In the genomic region with DNA sequence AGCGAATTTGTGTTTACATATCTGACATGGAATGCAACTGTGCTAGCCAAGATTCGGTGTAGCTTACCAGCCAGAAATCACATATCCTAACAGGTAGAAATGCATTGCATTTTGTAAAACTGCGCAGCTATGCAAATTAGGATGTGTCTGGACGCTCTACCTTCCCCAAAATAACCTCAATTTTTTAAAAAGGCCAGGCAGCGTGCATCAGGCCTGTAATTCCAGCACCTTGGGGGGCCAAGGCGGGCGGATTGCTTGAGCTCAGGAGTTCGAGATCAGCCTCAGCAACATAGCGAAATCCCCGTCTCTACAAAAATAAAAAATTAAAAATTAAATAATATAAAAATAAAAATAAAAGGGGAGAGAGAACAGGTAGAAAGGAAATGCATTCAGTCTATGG, we compare ENCODE assay signal across 8 cellular contexts.
DNase-seq lines count a peak whose midpoint lies in the region; TF ChIP-seq lines count a peak whose summit lies in the region.

No MANE protein-coding gene starts in this region.

- H3K4me1 ChIP-seq in GM23248 (ENCODE audit: insufficient read depth) (peaks cover 4% of the 10 kb centered on the region; the same call in 1 of the 2 replicates), skeletal muscle satellite cell (ENCODE audit: control insufficient read depth, insufficient read depth, low read length) (peaks cover 10% of the 10 kb centered on the region)

- H3K4me3 ChIP-seq in GM23248 (peak overlapping the region; percentile 99), WI38 (ENCODE audit: low read depth, low read length) (peak overlapping the region; percentile 77), skeletal muscle satellite cell (ENCODE audit: low read length) (peak overlapping the region; percentile 91)

- peaks cover 4% of the 10 kb centered on the region for H3K9me3 Mint-ChIP-seq in glutamatergic neuron (ENCODE audit: unreplicated experiment)

- H3K36me3 Mint-ChIP-seq in glutamatergic neuron (ENCODE audit: unreplicated experiment): no peaks in the 10 kb centered on the region

- WGBS in GM23248 (ENCODE audit: low coverage in 1 of 2, low lambda C conversion rate in 2 of 2, missing lambda C conversion rate in 2 of 2), 2 experiments: 28 to 34% methylated on average over 10 of the region's 10 CpGs

- peak overlapping the region; percentile 96 for H3K9ac ChIP-seq in GM23248
- peak overlapping the region; percentile 95 for H3K9ac ChIP-seq in skeletal muscle satellite cell (ENCODE audit: low read depth, low read length)

- peak overlapping the region; percentile 87 for H2AFZ ChIP-seq in GM23248

- DNase-seq in GM23248 (peak; percentile 30), glutamatergic neuron (no peak), NCI-H2029 (lab: John Stamatoyannopoulos, UW) (no peak), superior temporal gyrus (ENCODE audit: extremely low spot score) (no peak), NOMO-1 treated with DMSO at 0.1 percent for 48 hours (lab: John Stamatoyannopoulos, UW; ENCODE audit: unreplicated experiment) (no peak)
- DNase-seq in stimulated activated naive CD4-positive, alpha-beta T cell (lab: John Stamatoyannopoulos, UW): no peak

- no peaks in the 10 kb centered on the region for H3K9me3 ChIP-seq in GM23248 (ENCODE audit: low read depth)
- no peaks in the 10 kb centered on the region for H3K9me3 ChIP-seq in skeletal muscle satellite cell (replicated peaks; ENCODE audit: low read length)

- H3K27me3 ChIP-seq in GM23248 (replicated peaks; ENCODE audit: insufficient read depth): no peaks in the 10 kb centered on the region
- H3K27me3 ChIP-seq in skeletal muscle satellite cell (ENCODE audit: control insufficient read depth, insufficient read depth, low read length): no peaks in the 10 kb centered on the region

- H3K27me3 Mint-ChIP-seq in glutamatergic neuron (ENCODE audit: unreplicated experiment): peaks cover 3% of the 10 kb centered on the region

- no peaks in the 10 kb centered on the region for H3K9me2 ChIP-seq in GM23248 (ENCODE audit: insufficient read depth)

- TF ChIP-seq CTCF in WI38 (IDR thresholded peaks at IDR 0.05; ENCODE audit: low read depth, low read length) (no peak), glutamatergic neuron (IDR thresholded peaks at IDR 0.05; ENCODE audit: partially characterized antibody, unreplicated experiment) (no peak)

- in situ Hi-C loops in GM23248 (cut with MboI): no loop called here

- peaks cover 6% of the 10 kb centered on the region for H3K4me1 Mint-ChIP-seq in glutamatergic neuron (ENCODE audit: low read depth, unreplicated experiment)

- no peaks in the 10 kb centered on the region for H3F3A ChIP-seq in GM23248 (ENCODE audit: insufficient read depth)

- H3K4me2 ChIP-seq in GM23248 (ENCODE audit: unreplicated experiment) (peak overlapping the region; percentile 81), skeletal muscle satellite cell (ENCODE audit: low read length) (peak overlapping the region; percentile 91)

- H3K36me3 ChIP-seq in GM23248 (ENCODE audit: low read depth) (no peaks in the 10 kb centered on the region), skeletal muscle satellite cell (ENCODE audit: insufficient read depth, low read length) (peaks cover 6% of the 10 kb centered on the region)

- H4K20me1 ChIP-seq in GM23248 (ENCODE audit: insufficient read depth): no peaks in the 10 kb centered on the region

- H3K4me3 Mint-ChIP-seq in glutamatergic neuron (ENCODE audit: unreplicated experiment): peak overlapping the region; percentile 93

- no peak overlapping the region for H3K27ac Mint-ChIP-seq in glutamatergic neuron (ENCODE audit: unreplicated experiment)

- H3K27ac ChIP-seq in GM23248: peak overlapping the region; percentile 91

- peaks cover 39% of the 10 kb centered on the region for H3K79me2 ChIP-seq in GM23248 (ENCODE audit: insufficient read depth)
